Comparison of ENCODE assay signal across 28 cellular contexts in genomic region chr3:195731356-195731960, GRCh38.
"Had no signal": no experiment of that assay in that cellular context is flagged by ENCODE, and none has a peak within 500 bp of the region (broad histone marks: within the 10 kb centered on the region; RNA-seq: fewer than 3 reads in every experiment).

No MANE protein-coding gene starts in this region.

- H3K4me3 Mint-ChIP-seq: activated CD4-positive, alpha-beta T cell treated with anti-CD3 and anti-CD28 coated beads, Interleukin-2, amount 10 ng/mL, durations not matched to agents 7 days and 5 days; activated CD8-positive, alpha-beta T cell treated with anti-CD3 and anti-CD28 coated beads for 36 hours; activated naive CD4-positive, alpha-beta T cell treated with anti-CD3 and anti-CD28 coated beads, Interleukin-2, amount 50 U/mL, for 24 hours; activated naive CD8-positive, alpha-beta T cell treated with anti-CD3 and anti-CD28 coated beads, Interleukin-2, amount 50 U/mL, for 24 hours; effector memory CD8-positive, alpha-beta T cell; mesothelial cell of epicardium; naive B cell; nephron progenitor cell; T-helper 1 cell treated with Interleukin-12 subunit alpha and Interleukin-12 subunit beta and Interleukin-4 antibody, amounts not matched to agents 30 μg/mL and 1 μg/mL, for 36 hours had no signal

- H3K27ac Mint-ChIP-seq: activated CD4-positive, alpha-beta T cell treated with anti-CD3 and anti-CD28 coated beads, Interleukin-2, amount 10 ng/mL, durations not matched to agents 7 days and 5 days; activated CD8-positive, alpha-beta T cell treated with anti-CD3 and anti-CD28 coated beads for 36 hours; activated naive CD4-positive, alpha-beta T cell treated with anti-CD3 and anti-CD28 coated beads, Interleukin-2, amount 50 U/mL, for 24 hours; activated naive CD8-positive, alpha-beta T cell treated with anti-CD3 and anti-CD28 coated beads, Interleukin-2, amount 50 U/mL, for 24 hours; mesothelial cell of epicardium; T-helper 1 cell treated with Interleukin-12 subunit alpha and Interleukin-12 subunit beta and Interleukin-4 antibody, amounts not matched to agents 30 μg/mL and 1 μg/mL, for 36 hours had no signal

- H3K27ac ChIP-seq: coronary artery, dorsolateral prefrontal cortex, gastrocnemius medialis, hepatocyte, pancreas, psoas muscle, spleen, suprapubic skin, tibial artery had no signal

- H3K4me1 ChIP-seq: gastrocnemius medialis, psoas muscle, spleen, tibial artery had no signal

- H3K9me3 ChIP-seq: gastrocnemius medialis, pancreas, psoas muscle, spleen, suprapubic skin, tibial artery had no signal

- H3K4me3 ChIP-seq: coronary artery, dorsolateral prefrontal cortex, gastrocnemius medialis, hepatocyte, pancreas, psoas muscle, spleen, suprapubic skin, tibial artery had no signal

- DNase-seq: activated CD4-positive, alpha-beta T cell treated with anti-CD3 and anti-CD28 coated beads for 1 hour; activated CD4-positive, alpha-beta T cell treated with anti-CD3 and anti-CD28 coated beads, Interleukin-2, amount 10 ng/mL, durations not matched to agents 7 days and 5 days; activated CD8-positive, alpha-beta T cell treated with anti-CD3 and anti-CD28 coated beads for 36 hours; activated naive CD8-positive, alpha-beta T cell treated with anti-CD3 and anti-CD28 coated beads, Interleukin-2, amount 50 U/mL, for 24 hours; activated T-cell treated with anti-CD3 and anti-CD28 coated beads for 4 hours; amygdala; cerebellar nuclear complex; effector memory CD8-positive, alpha-beta T cell; erythroblast; gastrocnemius medialis; left colon; naive B cell; nephron progenitor cell; nucleus accumbens; pancreas; psoas muscle; spleen; stimulated activated naive CD4-positive, alpha-beta T cell; SW 1271; T-helper 9 cell; tibial artery had no signal

- H3K27me3 Mint-ChIP-seq: activated CD4-positive, alpha-beta T cell treated with anti-CD3 and anti-CD28 coated beads, Interleukin-2, amount 10 ng/mL, durations not matched to agents 7 days and 5 days; activated CD8-positive, alpha-beta T cell treated with anti-CD3 and anti-CD28 coated beads for 36 hours; activated naive CD4-positive, alpha-beta T cell treated with anti-CD3 and anti-CD28 coated beads, Interleukin-2, amount 50 U/mL, for 24 hours; activated naive CD8-positive, alpha-beta T cell treated with anti-CD3 and anti-CD28 coated beads, Interleukin-2, amount 50 U/mL, for 24 hours; naive B cell had no signal

- H3K9me3 Mint-ChIP-seq: activated CD4-positive, alpha-beta T cell treated with anti-CD3 and anti-CD28 coated beads, Interleukin-2, amount 10 ng/mL, durations not matched to agents 7 days and 5 days; activated CD8-positive, alpha-beta T cell treated with anti-CD3 and anti-CD28 coated beads for 36 hours; activated naive CD4-positive, alpha-beta T cell treated with anti-CD3 and anti-CD28 coated beads, Interleukin-2, amount 50 U/mL, for 24 hours; activated naive CD8-positive, alpha-beta T cell treated with anti-CD3 and anti-CD28 coated beads, Interleukin-2, amount 50 U/mL, for 24 hours; effector memory CD8-positive, alpha-beta T cell; mesothelial cell of epicardium; naive B cell; nephron progenitor cell; T-helper 1 cell treated with Interleukin-12 subunit alpha and Interleukin-12 subunit beta and Interleukin-4 antibody, amounts not matched to agents 30 μg/mL and 1 μg/mL, for 36 hours had no signal

- H3K36me3 ChIP-seq: suprapubic skin had no signal

- H3K4me1 Mint-ChIP-seq: activated CD4-positive, alpha-beta T cell treated with anti-CD3 and anti-CD28 coated beads, Interleukin-2, amount 10 ng/mL, durations not matched to agents 7 days and 5 days; activated naive CD4-positive, alpha-beta T cell treated with anti-CD3 and anti-CD28 coated beads, Interleukin-2, amount 50 U/mL, for 24 hours; activated naive CD8-positive, alpha-beta T cell treated with anti-CD3 and anti-CD28 coated beads, Interleukin-2, amount 50 U/mL, for 24 hours; naive B cell had no signal

- H3K27me3 ChIP-seq: hepatocyte, pancreas, spleen, suprapubic skin had no signal

- ATAC-seq: activated CD8-positive, alpha-beta T cell treated with anti-CD3 and anti-CD28 coated beads for 36 hours; activated naive CD8-positive, alpha-beta T cell treated with anti-CD3 and anti-CD28 coated beads, Interleukin-2, amount 50 U/mL, for 24 hours; effector memory CD8-positive, alpha-beta T cell; gastrocnemius medialis; left colon; pancreas; psoas muscle had no signal
